Comparison of ENCODE assay signal across 7 cellular contexts in the genomic region with DNA sequence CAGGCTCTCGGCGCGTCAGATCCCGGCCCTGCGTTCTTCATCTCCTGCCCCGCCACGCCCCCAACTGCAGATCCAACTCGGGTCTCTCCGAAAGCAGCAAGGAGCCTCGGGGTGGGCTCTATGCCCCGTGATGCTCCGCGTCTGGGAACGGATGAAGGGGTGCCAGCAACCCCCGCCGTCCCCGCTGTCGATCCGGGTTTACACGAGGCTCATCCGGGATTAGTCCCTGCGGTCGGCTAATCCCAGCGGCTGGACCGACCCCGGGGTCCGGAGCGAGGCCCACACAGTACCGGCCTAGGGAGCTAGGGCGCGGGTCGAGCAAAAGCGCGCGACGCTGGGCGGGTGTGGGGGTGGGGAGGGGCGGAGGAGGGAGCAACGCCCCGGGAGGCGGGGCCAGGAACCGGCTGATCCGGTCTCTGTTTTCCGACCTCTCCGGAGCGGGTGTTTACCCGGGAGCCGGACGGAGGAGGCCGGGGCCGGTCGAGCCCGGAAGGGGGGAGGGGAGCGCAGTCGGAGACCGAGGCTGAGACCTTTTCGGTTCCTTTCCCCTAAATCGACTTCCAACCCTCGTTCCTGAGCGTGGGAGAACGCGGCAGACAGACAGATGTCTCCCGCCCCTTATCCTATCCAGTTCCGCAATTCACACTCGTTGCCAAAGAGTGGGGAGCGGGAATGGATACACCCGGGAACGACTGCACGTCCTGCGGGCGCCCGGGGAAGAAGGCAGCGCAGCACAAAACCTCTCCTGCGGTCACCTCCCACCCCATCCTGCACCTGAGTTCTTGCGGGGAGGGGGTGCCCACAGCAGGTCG. TPM values are rescaled to one million over a fixed set of nuclear protein-coding genes. Genes with fewer than 3 reads are reported as not detected.
DNase-seq lines count a peak whose midpoint lies in the region; ATAC-seq and TF ChIP-seq lines count a peak whose summit lies in the region.

No MANE protein-coding gene starts in this region.

- dilution Hi-C loops in mammary epithelial cell (cut with HindIII; ENCODE audit: low sequenced_read_pairs): loop anchor here (5.0 kb wide), 1 partner anchor 98 kb away; no protein-coding TSS in a partner anchor

- peaks cover 9 to 11% of the 10 kb centered on the region in 2 donors for H3K4me1 Mint-ChIP-seq in immature natural killer cell

- intact Hi-C loops in mammary epithelial cell (cut with micrococcal nuclease): loop anchor here (1.0 to 2.0 kb wide), 3 partner anchors 19 to 147 kb away; a partner anchor contains a TSS

- H3K9me3 ChIP-seq in WERI-Rb-1 (ENCODE audit: severe bottlenecking) (no peaks in the 10 kb centered on the region), mammary epithelial cell (replicated peaks; ENCODE audit: insufficient read depth, low read length) (no peaks in the 10 kb centered on the region), smooth muscle cell (replicated peaks; ENCODE audit: low read depth) (no peaks in the 10 kb centered on the region)

- peaks cover 17% of the 10 kb centered on the region for H3K4me1 ChIP-seq in mammary epithelial cell (ENCODE audit: insufficient read depth, low read length)
- peaks cover 24% of the 10 kb centered on the region for H3K4me1 ChIP-seq in smooth muscle cell (ENCODE audit: low read depth)

- H3K79me2 ChIP-seq in mammary epithelial cell (ENCODE audit: insufficient read depth, low read length) (no peaks in the 10 kb centered on the region), smooth muscle cell (ENCODE audit: low read depth) (no peaks in the 10 kb centered on the region)

- in situ Hi-C loops in mammary epithelial cell (cut with MboI; ENCODE audit: low sequenced_read_pairs in 2 of 2): no loop called here

- TF ChIP-seq CTCF in WERI-Rb-1 (IDR thresholded peaks at IDR 0.05; ENCODE audit: low read depth, low read length): no peak
- peak in 1 of 2 donors; percentile 1 for TF ChIP-seq CTCF in mammary epithelial cell (conservative IDR thresholded peaks at IDR 0.05 in 1 of 2, IDR thresholded peaks at IDR 0.05 in 1 of 2; ENCODE audit: extremely low read depth in 1 of 2, insufficient read depth in 1 of 2, low read depth in 1 of 2, low read length in 2 of 2)
- TF ChIP-seq CTCF in smooth muscle cell (IDR thresholded peaks at IDR 0.05; ENCODE audit: borderline replicate concordance, insufficient read depth, poor library complexity, severe bottlenecking): no peak

- H3K9ac ChIP-seq in mammary epithelial cell (ENCODE audit: insufficient read depth, low read length) (peak overlapping the region; percentile 83), smooth muscle cell (ENCODE audit: low read depth) (peak overlapping the region; percentile 49)

- BruUV-seq in mammary epithelial cell (replicated peaks; lab: Mats Ljungman, UMichigan): TSS peak; percentile 90

- DNase-seq in NCI-H2029 (lab: John Stamatoyannopoulos, UW) (peak; percentile 92), WERI-Rb-1 (peak; percentile 94), mammary epithelial cell (peak; percentile 84), immature natural killer cell (peak; percentile 61 to 65 (median 63)), smooth muscle cell (lab: John Stamatoyannopoulos, UW; ENCODE audit: unreplicated experiment) (peak; percentile 72)

- CTCF ChIA-PET in mammary epithelial cell (lab: Charles Lee; ENCODE audit: low non-redundant PET): no interaction called here

- no peaks in the 10 kb centered on the region for H4K20me1 ChIP-seq in mammary epithelial cell (ENCODE audit: insufficient read depth, low read length)
- H4K20me1 ChIP-seq in smooth muscle cell (ENCODE audit: low read depth): no peaks in the 10 kb centered on the region

- H3K27me3 Mint-ChIP-seq in immature natural killer cell (ENCODE audit: low read depth in 3 of 3): peaks cover 0 to 5% (median 3%) of the 10 kb centered on the region in 3 donors

- no peaks in the 10 kb centered on the region for H3K36me3 Mint-ChIP-seq in immature natural killer cell

- 0% methylated on average over 4 of the region's 76 CpGs for WGBS in mammary epithelial cell (ENCODE audit: low coverage, missing lambda C conversion rate)
- WGBS in smooth muscle cell (ENCODE audit: low lambda C conversion rate): 2% methylated on average over 57 of the region's 76 CpGs

- H3K36me3 ChIP-seq in WERI-Rb-1 (peaks cover 3% of the 10 kb centered on the region; the same call in 1 of the 2 replicates), mammary epithelial cell (ENCODE audit: insufficient read depth, low read length) (no peaks in the 10 kb centered on the region), smooth muscle cell (ENCODE audit: low read depth) (no peaks in the 10 kb centered on the region)

- peaks cover 7% of the 10 kb centered on the region for H3F3A ChIP-seq in smooth muscle cell (ENCODE audit: low read depth)

- H3K4me3 Mint-ChIP-seq in immature natural killer cell: peak overlapping the region; percentile 83 to 90 (median 88)

- H3K4me2 ChIP-seq in mammary epithelial cell (ENCODE audit: insufficient read depth, low read depth, low read length): peak overlapping the region; percentile 97
- H3K4me2 ChIP-seq in smooth muscle cell: peak overlapping the region; percentile 98

- H3K27ac ChIP-seq in WERI-Rb-1: peak overlapping the region; percentile 94
- peak overlapping the region; percentile 87 for H3K27ac ChIP-seq in mammary epithelial cell (ENCODE audit: insufficient read depth, low read depth, low read length)
- H3K27ac ChIP-seq in smooth muscle cell (ENCODE audit: low read depth): peak overlapping the region; percentile 70

- peak overlapping the region; percentile 59 to 85 (median 78) for H3K27ac Mint-ChIP-seq in immature natural killer cell

- H2AFZ ChIP-seq in mammary epithelial cell (ENCODE audit: low read depth, low read length): peak overlapping the region; percentile 87
- H2AFZ ChIP-seq in smooth muscle cell (ENCODE audit: low read depth): peak overlapping the region; percentile 82

- H3K9me3 Mint-ChIP-seq in immature natural killer cell: no peaks in the 10 kb centered on the region

- ATAC-seq in GM18502 (IDR thresholded peaks at IDR 0.05; ENCODE audit: poor library complexity, unreplicated experiment) (peak; percentile 79), HG02840 (IDR thresholded peaks at IDR 0.05; ENCODE audit: low FRiP score, unreplicated experiment) (peak; percentile 60)

- no peaks in the 10 kb centered on the region for H3K27me3 ChIP-seq in WERI-Rb-1 (ENCODE audit: insufficient read depth, low read depth, severe bottlenecking)
- no peaks in the 10 kb centered on the region for H3K27me3 ChIP-seq in mammary epithelial cell (ENCODE audit: insufficient read depth, low read length)
- H3K27me3 ChIP-seq in smooth muscle cell (ENCODE audit: low read depth): no peaks in the 10 kb centered on the region

- H3K4me3 ChIP-seq in WERI-Rb-1 (ENCODE audit: low read depth, low read length) (peak overlapping the region; percentile 98), mammary epithelial cell (replicated peaks in 1 of 3; ENCODE audit: insufficient read depth in 1 of 3, low read depth in 2 of 3, low read length in 3 of 3) (peak overlapping the region; percentile 52 to 66 (median 60)), smooth muscle cell (peak overlapping the region; percentile 64)

RNA-seq across cellular contexts. Expression of a gene that starts 28.6 kb away (rescaled TPM):
- total RNA-seq in mammary epithelial cell (10 to 100 TPM; 41.7 to 41.8 TPM), smooth muscle cell (4.5 and 14.7 TPM in 2 replicates)
- polyA plus RNA-seq in mammary epithelial cell (41.7 TPM), immature natural killer cell (10 to 100 TPM; 19.0 to 26.7 (median 21.8) TPM), smooth muscle cell (2.5 and 3.1 TPM in 2 replicates)
- polyA minus RNA-seq in mammary epithelial cell: 130 TPM

Comparison
In these comparisons a context has a peak if more than half of its experiments do, and no peak if none do; other contexts are left out.
1. Peak in every context shown above with its lines: DNase-seq, ATAC-seq, H3K4me3 ChIP-seq and H3K27ac ChIP-seq.